17 cellular contexts compared by ENCODE assay signal in genomic region chr11:74391193-74391592, GRCh38. TPM values are rescaled to one million over a fixed set of nuclear protein-coding genes. Genes with fewer than 3 reads are reported as not detected.
A peak's percentile ranks its signal among the peaks of the same experiment; 100 is the strongest.
DNase-seq lines count a peak whose midpoint lies in the region; ATAC-seq and TF ChIP-seq lines count a peak whose summit lies in the region.
"Had no signal": no experiment of that assay in that cellular context is flagged by ENCODE, and none has a peak within 500 bp of the region (broad histone marks: within the 10 kb centered on the region; RNA-seq: fewer than 3 reads in every experiment).

No MANE protein-coding gene starts in this region.

- no peaks in the 10 kb centered on the region for H3K36me3 ChIP-seq in A673 (ENCODE audit: insufficient read depth, low read length, poor library complexity, severe bottlenecking)
- H3K36me3 ChIP-seq: BE2C, SJCRH30 had no signal

- H2BK5ac ChIP-seq in H9 (ENCODE audit: insufficient read length, low read length) = no peak overlapping the region

- H3K9me3 Mint-ChIP-seq in activated naive CD4-positive, alpha-beta T cell treated with anti-CD3 and anti-CD28 coated beads, Interleukin-2, amount 50 U/mL, for 24 hours = no peaks in the 10 kb centered on the region
- no peaks in the 10 kb centered on the region for H3K9me3 Mint-ChIP-seq in H9
- H3K9me3 Mint-ChIP-seq in activated T-helper 17 cell treated with anti-CD3 and anti-CD28 coated beads, Interleukin-2, amount 50 U/mL, for 72 hours = no peaks in the 10 kb centered on the region

- CTCF ChIA-PET in A673 (lab: Charles Lee) = interaction anchor here (0.6 to 1.0 kb wide), 2 partner anchors 58 to 535 kb away, joined by 4 to 6 read pairs; no protein-coding TSS in a partner anchor

- no peak overlapping the region for H3K18ac ChIP-seq in H9 (ENCODE audit: insufficient read length, low read depth, low read length)

- H3K9me3 ChIP-seq in H9 (ENCODE audit: control insufficient read depth, low read depth, low read length) (no peaks in the 10 kb centered on the region), A673 (ENCODE audit: low read depth, low read length, poor library complexity, severe bottlenecking) (no peaks in the 10 kb centered on the region)
- H3K9me3 ChIP-seq: BE2C, SJCRH30 had no signal

- no peaks in the 10 kb centered on the region; the same call in 1 of the 2 replicates for H3K4me1 ChIP-seq in H9 (ENCODE audit: insufficient read depth, low read length)
- H3K4me1 ChIP-seq in A673 (ENCODE audit: insufficient read depth, low read length, poor library complexity, severe bottlenecking) = peaks cover 12% of the 10 kb centered on the region

- H3K23me2 ChIP-seq in H9 (ENCODE audit: insufficient read length, low read depth, low read length, poor library complexity, severe bottlenecking) = no peaks in the 10 kb centered on the region

- H4K91ac ChIP-seq in H9 (ENCODE audit: insufficient read length, low read depth, low read length) = no peak overlapping the region

- peaks cover 64% of the 10 kb centered on the region for H3K4me1 Mint-ChIP-seq in activated naive CD4-positive, alpha-beta T cell treated with anti-CD3 and anti-CD28 coated beads, Interleukin-2, amount 50 U/mL, for 24 hours
- peaks cover 20 to 23% of the 10 kb centered on the region in 2 experiments for H3K4me1 Mint-ChIP-seq in H9
- H3K4me1 Mint-ChIP-seq in activated T-helper 17 cell treated with anti-CD3 and anti-CD28 coated beads, Interleukin-2, amount 50 U/mL, for 72 hours = peaks cover 31% of the 10 kb centered on the region

- H2AFZ ChIP-seq in H9 (ENCODE audit: low read length) = no peak overlapping the region
- H2AFZ ChIP-seq: GM23248 had no signal

- no peaks in the 10 kb centered on the region for H4K20me1 ChIP-seq in H9 (ENCODE audit: control insufficient read depth, insufficient read depth, insufficient read length)

- H3K27ac ChIP-seq in H9 (ENCODE audit: insufficient read length, low read depth, low read length) (no peak overlapping the region), A673 (ENCODE audit: low read depth, low read length, poor library complexity, severe bottlenecking) (no peak overlapping the region)
- H3K27ac ChIP-seq: GM23248, SJCRH30 had no signal

- H4K8ac ChIP-seq in H9 (replicated peaks; ENCODE audit: insufficient read length, low read depth, low read length) = no peak overlapping the region

- H3T11ph ChIP-seq in H9 (ENCODE audit: low read length) = no peak overlapping the region

- H3K4ac ChIP-seq in H9 (ENCODE audit: low read depth, low read length) = no peak overlapping the region

- H3K36me3 Mint-ChIP-seq in activated naive CD4-positive, alpha-beta T cell treated with anti-CD3 and anti-CD28 coated beads, Interleukin-2, amount 50 U/mL, for 24 hours = peaks cover 2% of the 10 kb centered on the region
- no peaks in the 10 kb centered on the region; a peak in 2 of 7 replicates for H3K36me3 Mint-ChIP-seq in H9 (ENCODE audit: insufficient read depth in 1 of 3, low read depth in 3 of 3)
- H3K36me3 Mint-ChIP-seq in activated T-helper 17 cell treated with anti-CD3 and anti-CD28 coated beads, Interleukin-2, amount 50 U/mL, for 72 hours (ENCODE audit: low read depth) = no peaks in the 10 kb centered on the region

- no peak overlapping the region for H4K5ac ChIP-seq in H9 (ENCODE audit: insufficient read length, low read depth, low read length)

- H3K27me3 ChIP-seq in H9 (ENCODE audit: insufficient read depth, low read length) = no peaks in the 10 kb centered on the region
- no peaks in the 10 kb centered on the region for H3K27me3 ChIP-seq in A673 (replicated peaks; ENCODE audit: insufficient read depth, low read depth, low read length, poor library complexity)
- H3K27me3 ChIP-seq: BE2C, SJCRH30 had no signal

- no peak overlapping the region for H2AK5ac ChIP-seq in H9 (ENCODE audit: insufficient read length, low read length)

- H2BK20ac ChIP-seq in H9 (ENCODE audit: low read depth, low read length, poor library complexity, severe bottlenecking) = no peak overlapping the region

- peak overlapping the region; percentile 21 for H3K4me3 Mint-ChIP-seq in activated naive CD4-positive, alpha-beta T cell treated with anti-CD3 and anti-CD28 coated beads, Interleukin-2, amount 50 U/mL, for 24 hours
- no peak overlapping the region for H3K4me3 Mint-ChIP-seq in H9
- peak overlapping the region; percentile 54 for H3K4me3 Mint-ChIP-seq in activated T-helper 17 cell treated with anti-CD3 and anti-CD28 coated beads, Interleukin-2, amount 50 U/mL, for 72 hours

- H3K14ac ChIP-seq in H9 (ENCODE audit: insufficient read depth, low read length) = no peak overlapping the region

- H3K79me1 ChIP-seq in H9 (ENCODE audit: insufficient read depth, low read depth, low read length, poor library complexity, severe bottlenecking) = no peaks in the 10 kb centered on the region

- no peak overlapping the region for H2BK12ac ChIP-seq in H9 (ENCODE audit: insufficient read length, low read depth, low read length)

- no peak for DNase-seq in activated naive CD4-positive, alpha-beta T cell treated with anti-CD3 and anti-CD28 coated beads, Interleukin-2, amount 50 U/mL, for 16 hours
- DNase-seq in H9 = no peak
- no peak for DNase-seq in A673 (ENCODE audit: low spot score)
- DNase-seq: BE2C, GF-D8, GM23248, MV-4-11, NCI-H1417 treated with DMSO at 0.1 percent for 48 hours, NCI-H2029, NCI-H2171 treated with DMSO at 0.1 percent for 48 hours, NCI-H748 treated with DMSO at 0.1 percent for 48 hours, SJCRH30 had no signal

- WGBS in H9 (ENCODE audit: extremely low coverage, insufficient read length, low lambda C conversion rate) = no CpG with 5 or more reads among the region's 3 CpGs

- no peaks in the 10 kb centered on the region for H3K27me3 Mint-ChIP-seq in activated naive CD4-positive, alpha-beta T cell treated with anti-CD3 and anti-CD28 coated beads, Interleukin-2, amount 50 U/mL, for 24 hours
- H3K27me3 Mint-ChIP-seq in H9 (ENCODE audit: low read depth) = no peaks in the 10 kb centered on the region
- H3K27me3 Mint-ChIP-seq in activated T-helper 17 cell treated with anti-CD3 and anti-CD28 coated beads, Interleukin-2, amount 50 U/mL, for 72 hours = no peaks in the 10 kb centered on the region

- no peak overlapping the region for H3K9ac ChIP-seq in H9 (ENCODE audit: extremely low read depth, insufficient read length, low read length)
- H3K9ac ChIP-seq: GM23248 had no signal

- peak overlapping the region; percentile 76 for H3K27ac Mint-ChIP-seq in activated naive CD4-positive, alpha-beta T cell treated with anti-CD3 and anti-CD28 coated beads, Interleukin-2, amount 50 U/mL, for 24 hours
- peak overlapping the region in 2 of 3 experiments; percentile 5 to 20; a peak in 1 of 7 replicates for H3K27ac Mint-ChIP-seq in H9
- H3K27ac Mint-ChIP-seq in activated T-helper 17 cell treated with anti-CD3 and anti-CD28 coated beads, Interleukin-2, amount 50 U/mL, for 72 hours = peak overlapping the region; percentile 33

- POLR2A ChIA-PET in A673 (lab: Charles Lee; ENCODE audit: low non-redundant PET) = no interaction called here

- H3K23ac ChIP-seq in H9 (ENCODE audit: insufficient read length, low read depth, low read length) = no peak overlapping the region

- H2BK15ac ChIP-seq in H9 (ENCODE audit: low read depth, low read length) = no peak overlapping the region

- H3K4me3 ChIP-seq in A673 (ENCODE audit: low read depth, low read length, poor library complexity, severe bottlenecking) = no peak overlapping the region
- H3K4me3 ChIP-seq: GM23248, SJCRH30 had no signal

- no peak for TF ChIP-seq CTCF in H9 (conservative IDR thresholded peaks at IDR 0.05)
- TF ChIP-seq CTCF in A673 (conservative IDR thresholded peaks at IDR 0.05; ENCODE audit: low read depth, low read length) = no peak

- intact Hi-C loops in A673 (cut with micrococcal nuclease; ENCODE audit: unreplicated experiment) = no loop called here

- ATAC-seq in activated T-helper 17 cell treated with anti-CD3 and anti-CD28 coated beads, Interleukin-2, amount 50 U/mL, for 72 hours (replicated peaks) = no peak
- no peak for ATAC-seq in HG02623 (IDR thresholded peaks at IDR 0.05; ENCODE audit: unreplicated experiment)
- no peak for ATAC-seq in SK-N-SH treated with all-trans-retinoic acid at 6 μM for 48 hours
- ATAC-seq: HCT116 had no signal

- no peaks in the 10 kb centered on the region; the same call in 1 of the 2 replicates for H3K79me2 ChIP-seq in H9 (ENCODE audit: insufficient read depth, low read length)

- no peak overlapping the region for H3K4me2 ChIP-seq in H9 (ENCODE audit: insufficient read depth, insufficient read length, low read length)

- H3K56ac ChIP-seq in H9 (ENCODE audit: insufficient read length, low read depth, low read length) = no peak overlapping the region

- no TSS peak for BruUV-seq in A673 (replicated peaks; lab: Mats Ljungman, UMichigan)

- H2BK120ac ChIP-seq in H9 (ENCODE audit: low read depth, low read length, poor library complexity, severe bottlenecking) = no peak overlapping the region

TF ChIP-seq in SK-N-SH treated with all-trans-retinoic acid at 6 μM for 48 hours, 23 proteins besides CTCF, POLR2A, EP300 and RAD21 (continues in another document):
- TF ChIP-seq ARNTL (CRISPR knock-in tag; IDR thresholded peaks at IDR 0.05; ENCODE audit: borderline replicate concordance, low read depth) (no peak), ESRRG (CRISPR knock-in tag; IDR thresholded peaks at IDR 0.05) (no peak), ISL1 (CRISPR knock-in tag; IDR thresholded peaks at IDR 0.05) (no peak), TOX (CRISPR knock-in tag; IDR thresholded peaks at IDR 0.05; ENCODE audit: borderline replicate concordance) (no peak), ZC3H10 (CRISPR knock-in tag; IDR thresholded peaks at IDR 0.05) (no peak), TCF4 (CRISPR knock-in tag; IDR thresholded peaks at IDR 0.05; ENCODE audit: borderline replicate concordance) (no peak), ZFP3 (CRISPR knock-in tag; IDR thresholded peaks at IDR 0.05) (no peak)
- TF ChIP-seq, protein P1, sequence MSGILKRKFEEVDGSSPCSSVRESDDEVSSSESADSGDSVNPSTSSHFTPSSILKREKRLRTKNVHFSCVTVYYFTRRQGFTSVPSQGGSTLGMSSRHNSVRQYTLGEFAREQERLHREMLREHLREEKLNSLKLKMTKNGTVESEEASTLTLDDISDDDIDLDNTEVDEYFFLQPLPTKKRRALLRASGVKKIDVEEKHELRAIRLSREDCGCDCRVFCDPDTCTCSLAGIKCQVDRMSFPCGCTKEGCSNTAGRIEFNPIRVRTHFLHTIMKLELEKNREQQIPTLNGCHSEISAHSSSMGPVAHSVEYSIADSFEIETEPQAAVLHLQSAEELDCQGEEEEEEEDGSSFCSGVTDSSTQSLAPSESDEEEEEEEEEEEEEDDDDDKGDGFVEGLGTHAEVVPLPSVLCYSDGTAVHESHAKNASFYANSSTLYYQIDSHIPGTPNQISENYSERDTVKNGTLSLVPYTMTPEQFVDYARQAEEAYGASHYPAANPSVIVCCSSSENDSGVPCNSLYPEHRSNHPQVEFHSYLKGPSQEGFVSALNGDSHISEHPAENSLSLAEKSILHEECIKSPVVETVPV (CRISPR knock-in tag; IDR thresholded peaks at IDR 0.05) = no peak

RNA-seq across cellular contexts. Expression of gene PGM2L1, which starts 7.0 kb away (rescaled TPM):
- 16.9 and 17.7 TPM in 2 replicates for total RNA-seq in H9 (2021)
- total RNA-seq in activated T-helper 17 cell treated with anti-CD3 and anti-CD28 coated beads, Interleukin-2, amount 50 U/mL, for 72 hours = 1 to 10 TPM; 5.1 to 7.9 TPM
- 16.1 and 18.2 TPM in 2 replicates for total RNA-seq in A673 (2021)

Comparison
In these comparisons a context has a peak if more than half of its experiments do, and no peak if none do; other contexts are left out.
1. H3K27ac Mint-ChIP-seq: peak in every context shown above with its lines; median percentile 76 in activated naive CD4-positive, alpha-beta T cell treated with anti-CD3 and anti-CD28 coated beads, Interleukin-2, amount 50 U/mL, for 24 hours; 33 in activated T-helper 17 cell treated with anti-CD3 and anti-CD28 coated beads, Interleukin-2, amount 50 U/mL, for 72 hours; 12 in H9.
2. H3K4me3 Mint-ChIP-seq: peak in activated naive CD4-positive, alpha-beta T cell treated with anti-CD3 and anti-CD28 coated beads, Interleukin-2, amount 50 U/mL, for 24 hours (single experiment) and activated T-helper 17 cell treated with anti-CD3 and anti-CD28 coated beads, Interleukin-2, amount 50 U/mL, for 72 hours (single experiment); none in H9 (0 of 2).